ENCODE assay signal across 12 cellular contexts in the genomic region with DNA sequence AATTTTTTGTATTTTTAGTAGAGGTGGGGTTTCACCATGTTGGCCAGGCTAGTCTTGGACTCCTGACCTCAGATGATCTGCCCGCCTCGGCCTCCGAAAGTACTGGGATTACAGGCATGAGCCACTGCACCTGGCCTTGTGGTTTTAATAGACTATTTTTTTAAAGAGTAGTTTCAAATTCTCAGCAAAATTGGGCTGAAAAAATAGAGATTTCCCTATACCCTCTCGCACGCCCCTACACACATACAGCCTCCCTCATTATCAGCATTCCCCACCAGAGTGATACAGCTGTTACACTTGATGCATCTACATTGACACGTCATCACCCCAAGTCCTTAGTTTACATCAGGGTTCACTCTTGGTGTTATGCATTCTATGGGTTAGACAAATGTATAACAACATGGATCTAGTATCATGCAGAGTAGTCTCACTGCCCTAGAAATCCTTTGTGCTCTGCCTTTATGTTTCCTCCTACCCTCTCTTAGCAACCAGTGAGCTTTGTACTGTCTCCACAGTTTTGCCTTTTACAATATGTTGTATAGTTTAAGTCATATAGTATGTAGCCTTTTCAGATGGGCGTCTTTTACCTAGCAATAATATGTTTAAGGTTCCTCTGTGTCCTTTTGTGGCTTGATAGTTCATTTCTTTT.
A peak's percentile ranks its signal among the peaks of the same experiment; 100 is the strongest.
DNase-seq lines count a peak whose midpoint lies in the region; ATAC-seq and TF ChIP-seq lines count a peak whose summit lies in the region.
"Had no signal": no experiment of that assay in that cellular context is flagged by ENCODE, and none has a peak within 500 bp of the region (broad histone marks: within the 10 kb centered on the region; RNA-seq: fewer than 3 reads in every experiment).

No MANE protein-coding gene starts in this region.

- peaks cover 28% of the 10 kb centered on the region for H4K20me1 ChIP-seq in OCI-LY3 (ENCODE audit: insufficient read depth, low read length)

- CTCF ChIA-PET in GM10248 (lab: Yijun Ruan, JAX): interaction anchor here (0.6 kb wide), 1 partner anchor 17 kb away, joined by 3 read pairs; no protein-coding TSS in a partner anchor

- H3K79me2 ChIP-seq in OCI-LY3 (ENCODE audit: low read length): peaks cover 93% of the 10 kb centered on the region

- intact Hi-C loops in heart left ventricle (cut with DNase I): no loop called here

- peak overlapping the region; percentile 89 for H3K4me2 ChIP-seq in OCI-LY3 (ENCODE audit: low read length)
- H3K4me2 ChIP-seq: PC-9 had no signal

- POLR2A ChIA-PET in GM10248 (lab: Yijun Ruan, JAX): no interaction called here

- H3K4me1 Mint-ChIP-seq in stimulated activated effector memory CD8-positive, alpha-beta T cell treated with anti-CD3 and anti-CD28 coated beads, Interleukin-12 subunit alpha, Interleukin-12 subunit beta, amount 100 ng/mL, for 72 hours: peaks cover 50% of the 10 kb centered on the region

- H3K4me3 ChIP-seq in OCI-LY3 (ENCODE audit: low read length) (peak overlapping the region; percentile 67), heart left ventricle (no peak overlapping the region)
- H3K4me3 ChIP-seq: PC-9 had no signal

- H3K9ac ChIP-seq in OCI-LY3 (ENCODE audit: low read length): peak overlapping the region; percentile 28; the same call in 1 of the 2 replicates

- H3K4me1 ChIP-seq in OCI-LY3 (ENCODE audit: low read length): peaks cover 59% of the 10 kb centered on the region
- H3K4me1 ChIP-seq in heart left ventricle: peaks cover 0 to 20% (median 4%) of the 10 kb centered on the region in 12 donors

- ATAC-seq in GM19467 (IDR thresholded peaks at IDR 0.05; ENCODE audit: unreplicated experiment) (peak; percentile 60), HG02885 (IDR thresholded peaks at IDR 0.05; ENCODE audit: poor library complexity, unreplicated experiment) (peak; percentile 86), heart left ventricle (no peak), GM18519 (IDR thresholded peaks at IDR 0.05; ENCODE audit: low FRiP score, unreplicated experiment) (no peak)
- no peak for ATAC-seq in stimulated activated effector memory CD8-positive, alpha-beta T cell treated with anti-CD3 and anti-CD28 coated beads, Interleukin-12 subunit alpha, Interleukin-12 subunit beta, amount 100 ng/mL, for 72 hours

- no peaks in the 10 kb centered on the region for H3K9me3 Mint-ChIP-seq in stimulated activated effector memory CD8-positive, alpha-beta T cell treated with anti-CD3 and anti-CD28 coated beads, Interleukin-12 subunit alpha, Interleukin-12 subunit beta, amount 100 ng/mL, for 72 hours
- H3K9me3 Mint-ChIP-seq: stimulated activated naive CD8-positive, alpha-beta T cell treated with anti-CD3 and anti-CD28 coated beads, Interleukin-15, Interleukin-2, amounts not matched to agents 100 ng/mL and 50 ng/mL, for 24 hours had no signal

- no peak overlapping the region for H3K27ac Mint-ChIP-seq in stimulated activated effector memory CD8-positive, alpha-beta T cell treated with anti-CD3 and anti-CD28 coated beads, Interleukin-12 subunit alpha, Interleukin-12 subunit beta, amount 100 ng/mL, for 72 hours
- H3K27ac Mint-ChIP-seq: stimulated activated naive CD8-positive, alpha-beta T cell treated with anti-CD3 and anti-CD28 coated beads, Interleukin-15, Interleukin-2, amounts not matched to agents 100 ng/mL and 50 ng/mL, for 24 hours had no signal

- H3K9me3 ChIP-seq in OCI-LY3 (ENCODE audit: insufficient read depth, low read length) (no peaks in the 10 kb centered on the region), heart left ventricle (no peaks in the 10 kb centered on the region)

- H3K36me3 ChIP-seq in OCI-LY3 (replicated peaks; ENCODE audit: low read depth, low read length) (peaks cover 6% of the 10 kb centered on the region), heart left ventricle (no peaks in the 10 kb centered on the region)

- no peak overlapping the region for H2AFZ ChIP-seq in OCI-LY3 (ENCODE audit: low read depth, low read length)
- H2AFZ ChIP-seq: PC-9 had no signal

- TF ChIP-seq POLR2A in heart left ventricle (IDR thresholded peaks at IDR 0.05): no peak

- H3K4me3 Mint-ChIP-seq in stimulated activated effector memory CD8-positive, alpha-beta T cell treated with anti-CD3 and anti-CD28 coated beads, Interleukin-12 subunit alpha, Interleukin-12 subunit beta, amount 100 ng/mL, for 72 hours: no peak overlapping the region
- H3K4me3 Mint-ChIP-seq: stimulated activated naive CD8-positive, alpha-beta T cell treated with anti-CD3 and anti-CD28 coated beads, Interleukin-15, Interleukin-2, amounts not matched to agents 100 ng/mL and 50 ng/mL, for 24 hours had no signal

- in situ Hi-C loops in KBM-7 (cut with MboI; ENCODE audit: low pct_unique_long_range_greater_than_20kb, low sequenced_read_pairs): no loop called here

- 92 to 98% (median 95%) methylated on average over 7 of the region's 7 CpGs for WGBS in heart left ventricle, 4 donors

- no peaks in the 10 kb centered on the region for H3K36me3 Mint-ChIP-seq in stimulated activated effector memory CD8-positive, alpha-beta T cell treated with anti-CD3 and anti-CD28 coated beads, Interleukin-12 subunit alpha, Interleukin-12 subunit beta, amount 100 ng/mL, for 72 hours

- H3K27ac ChIP-seq in OCI-LY3 (ENCODE audit: low read length) (peak overlapping the region; percentile 65), heart left ventricle (no peak overlapping the region)
- H3K27ac ChIP-seq: PC-9 had no signal

- H3K27me3 ChIP-seq in OCI-LY3 (ENCODE audit: low read depth, low read length) (no peaks in the 10 kb centered on the region), heart left ventricle (no peaks in the 10 kb centered on the region)

- no peak for TF ChIP-seq CTCF in GM10248 (IDR thresholded peaks at IDR 0.05; ENCODE audit: control extremely low read depth, extremely low read depth, low read depth, missing control alignments)
- TF ChIP-seq CTCF in OCI-LY3 (IDR thresholded peaks at IDR 0.05; ENCODE audit: low read depth, low read length): no peak
- no peak for TF ChIP-seq CTCF in heart left ventricle (IDR thresholded peaks at IDR 0.05)

- DNase-seq in GM10248 (ENCODE audit: extremely low spot score) (peak; percentile 31), KBM-7 (no peak), heart left ventricle (no peak)
- no peak for DNase-seq in stimulated activated effector memory CD8-positive, alpha-beta T cell treated with anti-CD3 and anti-CD28 coated beads, Interleukin-12 subunit alpha, Interleukin-12 subunit beta, amount 100 ng/mL, for 72 hours (ENCODE audit: low spot score in 2 of 2)
- DNase-seq: NCI-H1930, nucleus accumbens, PC-9 had no signal

Comparison
In these comparisons a context has a peak if more than half of its experiments do, and no peak if none do; other contexts are left out.
1. ATAC-seq: peak in GM19467 (single experiment) and HG02885 (single experiment); none in heart left ventricle (0 of 4), GM18519 (single experiment) and stimulated activated effector memory CD8-positive, alpha-beta T cell treated with anti-CD3 and anti-CD28 coated beads, Interleukin-12 subunit alpha, Interleukin-12 subunit beta, amount 100 ng/mL, for 72 hours (single experiment).